ENCODE assay signal across 22 cellular contexts in genomic region chr12:41709463-41710285, GRCh38.
DNase-seq lines count a peak whose midpoint lies in the region; ATAC-seq and TF ChIP-seq lines count a peak whose summit lies in the region.
"Had no signal": no experiment of that assay in that cellular context is flagged by ENCODE, and none has a peak within 500 bp of the region (broad histone marks: within the 10 kb centered on the region; RNA-seq: fewer than 3 reads in every experiment).

No MANE protein-coding gene starts in this region.

- POLR2A ChIA-PET in MCF 10A (lab: Yijun Ruan, JAX) = no interaction called here

- H3K4me1 Mint-ChIP-seq in MCF 10A (ENCODE audit: insufficient read depth, unreplicated experiment) = no peaks in the 10 kb centered on the region
- H3K4me1 Mint-ChIP-seq in stimulated activated effector memory CD8-positive, alpha-beta T cell treated with anti-CD3 and anti-CD28 coated beads, Interleukin-12 subunit alpha, Interleukin-12 subunit beta, amount 100 ng/mL, for 72 hours = no peaks in the 10 kb centered on the region
- H3K4me1 Mint-ChIP-seq: activated naive CD8-positive, alpha-beta T cell treated with anti-CD3 and anti-CD28 coated beads, Interleukin-2, amount 10 ng/mL, durations not matched to agents 7 days and 5 days; CD4-positive, CD25-positive, alpha-beta regulatory T cell had no signal

- BruUV-seq in MCF 10A (replicated peaks; lab: Mats Ljungman, UMichigan) = no TSS peak

- CTCF ChIA-PET in MCF 10A (lab: Yijun Ruan, JAX) = no interaction called here

- H3K36me3 ChIP-seq in breast epithelium = no peaks in the 10 kb centered on the region
- H3K36me3 ChIP-seq in SJSA1 = no peaks in the 10 kb centered on the region
- no peaks in the 10 kb centered on the region for H3K36me3 ChIP-seq in upper lobe of left lung
- H3K36me3 ChIP-seq: right lobe of liver had no signal

- H3K27me3 Mint-ChIP-seq in MCF 10A (ENCODE audit: insufficient read depth, unreplicated experiment) = peaks cover 29% of the 10 kb centered on the region
- H3K27me3 Mint-ChIP-seq: natural killer cell treated with Interleukin-12 subunit alpha and Interleukin-12 subunit beta and Interleukin-15 and Interleukin-18, amount 100 ng/mL, for 72 hours had no signal

- no peaks in the 10 kb centered on the region for H3K9me3 Mint-ChIP-seq in MCF 10A (ENCODE audit: unreplicated experiment)
- H3K9me3 Mint-ChIP-seq in stimulated activated effector memory CD8-positive, alpha-beta T cell treated with anti-CD3 and anti-CD28 coated beads, Interleukin-12 subunit alpha, Interleukin-12 subunit beta, amount 100 ng/mL, for 72 hours = no peaks in the 10 kb centered on the region
- H3K9me3 Mint-ChIP-seq: activated naive CD8-positive, alpha-beta T cell treated with anti-CD3 and anti-CD28 coated beads, Interleukin-2, amount 10 ng/mL, durations not matched to agents 7 days and 5 days had no signal

- H3K4me3 Mint-ChIP-seq in MCF 10A (ENCODE audit: unreplicated experiment) = no peak overlapping the region
- no peak overlapping the region for H3K4me3 Mint-ChIP-seq in stimulated activated effector memory CD8-positive, alpha-beta T cell treated with anti-CD3 and anti-CD28 coated beads, Interleukin-12 subunit alpha, Interleukin-12 subunit beta, amount 100 ng/mL, for 72 hours
- H3K4me3 Mint-ChIP-seq: activated naive CD8-positive, alpha-beta T cell treated with anti-CD3 and anti-CD28 coated beads, Interleukin-2, amount 10 ng/mL, durations not matched to agents 7 days and 5 days; CD4-positive, CD25-positive, alpha-beta regulatory T cell; natural killer cell treated with Interleukin-12 subunit alpha and Interleukin-12 subunit beta and Interleukin-15 and Interleukin-18, amount 100 ng/mL, for 72 hours had no signal

- no peaks in the 10 kb centered on the region for H3K27me3 ChIP-seq in breast epithelium
- no peaks in the 10 kb centered on the region for H3K27me3 ChIP-seq in SJSA1 (replicated peaks)
- no peaks in the 10 kb centered on the region for H3K27me3 ChIP-seq in upper lobe of left lung
- H3K27me3 ChIP-seq: right lobe of liver had no signal

- intact Hi-C loops in MCF 10A (cut with micrococcal nuclease) (no loop called here), breast epithelium (cut with DNase I; ENCODE audit: low total_unique reads) (no loop called here)

- TF ChIP-seq POLR2A in breast epithelium (IDR thresholded peaks at IDR 0.05) = no peak
- no peak for TF ChIP-seq POLR2A in upper lobe of left lung (IDR thresholded peaks at IDR 0.05)

- H3K9me3 ChIP-seq in breast epithelium (no peaks in the 10 kb centered on the region), SJSA1 (replicated peaks) (no peaks in the 10 kb centered on the region), upper lobe of left lung (no peaks in the 10 kb centered on the region)
- H3K9me3 ChIP-seq: right lobe of liver had no signal

- no peak overlapping the region for H3K27ac ChIP-seq in breast epithelium
- H3K27ac ChIP-seq in SJSA1 = 0 out of 2 replicates have a peak overlapping the region, but pooled peaks have one; percentile 4
- H3K27ac ChIP-seq in upper lobe of left lung = peak overlapping the region in 1 of 4 donors; percentile 36
- H3K27ac ChIP-seq: 22Rv1, epithelial cell of prostate, PC-9, right lobe of liver had no signal

- H3K27ac Mint-ChIP-seq in MCF 10A (ENCODE audit: low read depth, unreplicated experiment) = no peak overlapping the region
- no peak overlapping the region for H3K27ac Mint-ChIP-seq in stimulated activated effector memory CD8-positive, alpha-beta T cell treated with anti-CD3 and anti-CD28 coated beads, Interleukin-12 subunit alpha, Interleukin-12 subunit beta, amount 100 ng/mL, for 72 hours
- H3K27ac Mint-ChIP-seq: activated naive CD8-positive, alpha-beta T cell treated with anti-CD3 and anti-CD28 coated beads, Interleukin-2, amount 10 ng/mL, durations not matched to agents 7 days and 5 days; CD4-positive, CD25-positive, alpha-beta regulatory T cell; natural killer cell treated with Interleukin-12 subunit alpha and Interleukin-12 subunit beta and Interleukin-15 and Interleukin-18, amount 100 ng/mL, for 72 hours had no signal

- peak; percentile 76 to 94 for ATAC-seq in upper lobe of left lung (ENCODE audit: low FRiP score in 2 of 2)
- no peak for ATAC-seq in stimulated activated effector memory CD8-positive, alpha-beta T cell treated with anti-CD3 and anti-CD28 coated beads, Interleukin-12 subunit alpha, Interleukin-12 subunit beta, amount 100 ng/mL, for 72 hours
- ATAC-seq: activated CD4-positive, CD25-positive, alpha-beta regulatory T cell treated with anti-CD3 and anti-CD28 coated beads, Interleukin-2, amount 50 U/mL, for 24 hours; K562; left lobe of liver; natural killer cell treated with Interleukin-12 subunit alpha and Interleukin-12 subunit beta and Interleukin-15 and Interleukin-18, amount 100 ng/mL, for 72 hours had no signal

- DNase-seq in MCF 10A (ENCODE audit: unreplicated experiment) (peak; percentile 8), breast epithelium (ENCODE audit: low spot score in 2 of 2) (no peak), SJSA1 (ENCODE audit: low read depth in 1 of 2, low spot score in 2 of 2) (peak in 1 of 2 experiments; percentile 48), iris pigment epithelial cell (ENCODE audit: low read depth) (peak; percentile 29), upper lobe of left lung (no peak), dedifferentiated amniotic fluid mesenchymal stem cell (ENCODE audit: extremely low spot score) (no peak), inferior parietal cortex (ENCODE audit: extremely low spot score) (no peak)
- no peak for DNase-seq in stimulated activated effector memory CD8-positive, alpha-beta T cell treated with anti-CD3 and anti-CD28 coated beads, Interleukin-12 subunit alpha, Interleukin-12 subunit beta, amount 100 ng/mL, for 72 hours (ENCODE audit: low spot score in 2 of 2)
- DNase-seq: activated CD8-positive, alpha-beta memory T cell treated with anti-CD3 and anti-CD28 coated beads, Interleukin-2, amount 50 U/mL, for 48 hours; activated naive CD8-positive, alpha-beta T cell treated with anti-CD3 and anti-CD28 coated beads, Interleukin-2, amount 10 ng/mL, durations not matched to agents 7 days and 5 days; CD4-positive, CD25-positive, alpha-beta regulatory T cell; NCI-H1436 treated with DMSO at 0.1 percent for 48 hours; PC-9; right lobe of liver; stimulated activated CD4-positive, alpha-beta T cell treated with anti-CD3 and anti-CD28 coated beads, Interleukin-4, amount 100 ng/mL, for 1 hour; trophoblast cell had no signal

- no peak for TF ChIP-seq EP300 in upper lobe of left lung (IDR thresholded peaks at IDR 0.05)

- no peaks in the 10 kb centered on the region for H3K36me3 Mint-ChIP-seq in MCF 10A (ENCODE audit: insufficient read depth, unreplicated experiment)
- H3K36me3 Mint-ChIP-seq in stimulated activated effector memory CD8-positive, alpha-beta T cell treated with anti-CD3 and anti-CD28 coated beads, Interleukin-12 subunit alpha, Interleukin-12 subunit beta, amount 100 ng/mL, for 72 hours = no peaks in the 10 kb centered on the region
- H3K36me3 Mint-ChIP-seq: activated naive CD8-positive, alpha-beta T cell treated with anti-CD3 and anti-CD28 coated beads, Interleukin-2, amount 10 ng/mL, durations not matched to agents 7 days and 5 days; CD4-positive, CD25-positive, alpha-beta regulatory T cell; natural killer cell treated with Interleukin-12 subunit alpha and Interleukin-12 subunit beta and Interleukin-15 and Interleukin-18, amount 100 ng/mL, for 72 hours had no signal

- H3K4me1 ChIP-seq in breast epithelium (no peaks in the 10 kb centered on the region), SJSA1 (replicated peaks) (no peaks in the 10 kb centered on the region; the same call in 1 of the 2 replicates), upper lobe of left lung (peaks cover 0 to 12% (median 11%) of the 10 kb centered on the region in 4 donors)
- H3K4me1 ChIP-seq: right lobe of liver had no signal

- H3K4me3 ChIP-seq in breast epithelium = no peak overlapping the region
- H3K4me3 ChIP-seq in SJSA1 = no peak overlapping the region
- H3K4me3 ChIP-seq in upper lobe of left lung = no peak overlapping the region
- H3K4me3 ChIP-seq: K562, PC-9, right lobe of liver had no signal

- WGBS in upper lobe of left lung, 2 donors = 22 to 39% methylated on average over 5 of the region's 5 CpGs

- TF ChIP-seq CTCF in MCF 10A (IDR thresholded peaks at IDR 0.05; ENCODE audit: unreplicated experiment) (no peak), breast epithelium (IDR thresholded peaks at IDR 0.05) (no peak), upper lobe of left lung (IDR thresholded peaks at IDR 0.05) (no peak)

Comparison
In these comparisons a context has a peak if more than half of its experiments do, and no peak if none do; other contexts are left out.
1. DNase-seq: peak in MCF 10A (single experiment) and iris pigment epithelial cell (single experiment); none in breast epithelium (0 of 2), upper lobe of left lung (0 of 2), dedifferentiated amniotic fluid mesenchymal stem cell (single experiment), stimulated activated effector memory CD8-positive, alpha-beta T cell treated with anti-CD3 and anti-CD28 coated beads, Interleukin-12 subunit alpha, Interleukin-12 subunit beta, amount 100 ng/mL, for 72 hours (0 of 2) and inferior parietal cortex (single experiment).